Comparison of ENCODE assay signal across 8 cellular contexts in genomic region chr5:137344723-137345322, GRCh38.
DNase-seq lines count a peak whose midpoint lies in the region; ATAC-seq and TF ChIP-seq lines count a peak whose summit lies in the region.

No MANE protein-coding gene starts in this region.

- DNase-seq in NCI-H2227 (lab: John Stamatoyannopoulos, UW; ENCODE audit: unreplicated experiment) (peak; percentile 63), NCI-H2227 treated with DMSO at 0.1 percent for 48 hours (lab: John Stamatoyannopoulos, UW) (no peak), KBM-7 (peak; percentile 49), SK-N-MC (ENCODE audit: low read depth, low spot score) (peak; percentile 66), fibroblast of the aortic adventitia (ENCODE audit: low read depth) (peak; percentile 87), renal cortical epithelial cell (ENCODE audit: low read depth) (peak; percentile 71)
- DNase-seq in stimulated activated naive CD4-positive, alpha-beta T cell treated with Interleukin-2 at 50 U/mL for 16 hours (lab: John Stamatoyannopoulos, UW), result no peak

- no peaks in the 10 kb centered on the region for H3K36me3 ChIP-seq in SK-N-MC (ENCODE audit: insufficient read depth, low read length)

- H3K9me3 ChIP-seq in SK-N-MC (ENCODE audit: low read depth, low read length), result no peaks in the 10 kb centered on the region

- in situ Hi-C loops in KBM-7 (cut with MboI; ENCODE audit: low pct_unique_long_range_greater_than_20kb, low sequenced_read_pairs), result no loop called here

- H3K27ac ChIP-seq in SK-N-MC, result no peak overlapping the region

- H3K4me3 ChIP-seq in SK-N-MC (no peak overlapping the region), fibroblast of the aortic adventitia (ENCODE audit: low read depth, low read length) (no peak overlapping the region)

- TF ChIP-seq CTCF in fibroblast of the aortic adventitia (IDR thresholded peaks at IDR 0.05; ENCODE audit: insufficient read depth, low read length), result peak; percentile 98

- ATAC-seq in GM18517 (IDR thresholded peaks at IDR 0.05; ENCODE audit: unreplicated experiment), result no peak

- H3K9ac ChIP-seq in SK-N-MC (ENCODE audit: insufficient read length), result no peak overlapping the region

Comparison
In these comparisons a context has a peak if more than half of its experiments do, and no peak if none do; other contexts are left out.
1. DNase-seq: peak in NCI-H2227 (single experiment), KBM-7 (single experiment), SK-N-MC (single experiment), fibroblast of the aortic adventitia (single experiment) and renal cortical epithelial cell (single experiment); none in NCI-H2227 treated with DMSO at 0.1 percent for 48 hours (single experiment) and stimulated activated naive CD4-positive, alpha-beta T cell treated with Interleukin-2 at 50 U/mL for 16 hours (single experiment).